23 cellular contexts compared by ENCODE assay signal in the genomic region with DNA sequence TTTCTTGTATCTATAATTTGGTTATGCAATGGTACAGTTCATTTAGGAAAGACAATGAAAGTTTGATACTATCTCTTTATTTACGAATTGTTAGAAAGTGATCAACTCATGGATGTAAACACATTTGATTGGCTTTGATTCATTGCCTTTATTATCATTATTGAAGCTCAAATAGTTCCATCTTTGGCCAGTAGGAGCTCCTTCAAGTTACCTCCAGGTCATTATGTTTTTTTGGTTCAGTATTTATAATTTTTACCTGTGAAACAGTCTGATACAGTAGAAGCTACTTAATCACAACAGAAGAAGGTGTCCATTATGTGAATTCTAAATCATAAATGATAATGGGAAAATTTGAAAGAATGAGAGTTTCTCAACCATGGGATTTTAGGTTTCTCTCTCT. TPM values are rescaled to one million over a fixed set of nuclear protein-coding genes. Genes with fewer than 3 reads are reported as not detected.
"Had no signal": no experiment of that assay in that cellular context is flagged by ENCODE, and none has a peak within 500 bp of the region (broad histone marks: within the 10 kb centered on the region; RNA-seq: fewer than 3 reads in every experiment).

No MANE protein-coding gene starts in this region.

- H3K9me3 ChIP-seq: lower lobe of right lung, spleen, thoracic aorta, upper lobe of right lung had no signal

- H2AFZ ChIP-seq: hepatocyte had no signal

- H3K27ac ChIP-seq: brain microvascular endothelial cell, hepatocyte, lower lobe of right lung, spleen, thoracic aorta, upper lobe of right lung, WERI-Rb-1 had no signal

- H3K4me3 Mint-ChIP-seq: activated CD4-positive, alpha-beta memory T cell treated with anti-CD3 and anti-CD28 coated beads for 36 hours; activated naive CD4-positive, alpha-beta T cell treated with anti-CD3 and anti-CD28 coated beads for 36 hours; activated T-cell treated with anti-CD3 and anti-CD28 coated beads, Interleukin-2, amount 50 U/mL, for 24 hours; dendritic cell treated with granulocyte-macrophage colony-stimulating factor and Interleukin-4, amounts not matched to agents 40 ng/mL and 50 ng/mL, for 4 days; natural killer cell treated with Interleukin-12 subunit alpha and Interleukin-12 subunit beta and Interleukin-15 and Interleukin-18, amount 100 ng/mL, for 72 hours; stimulated activated naive B cell treated with anti-CD40 and anti-IgM and Interleukin-4, amounts not matched to agents 10 μg/mL and 1 μg/mL and 100 μg/mL, for 72 hours had no signal

- H3K79me2 ChIP-seq: hepatocyte had no signal

- H3K36me3 Mint-ChIP-seq: activated CD4-positive, alpha-beta memory T cell treated with anti-CD3 and anti-CD28 coated beads for 36 hours; natural killer cell treated with Interleukin-12 subunit alpha and Interleukin-12 subunit beta and Interleukin-15 and Interleukin-18, amount 100 ng/mL, for 72 hours; stimulated activated naive B cell treated with anti-CD40 and anti-IgM and Interleukin-4, amounts not matched to agents 10 μg/mL and 1 μg/mL and 100 μg/mL, for 72 hours had no signal

- H3K4me3 ChIP-seq: hepatocyte, lower lobe of right lung, spleen, thoracic aorta, upper lobe of right lung had no signal

- H3K4me2 ChIP-seq: hepatocyte had no signal

- H3K27me3 ChIP-seq: brain microvascular endothelial cell, hepatocyte, spleen had no signal

- H3K4me1 ChIP-seq: lower lobe of right lung, spleen, upper lobe of right lung had no signal

- H3K4me1 Mint-ChIP-seq: stimulated activated naive B cell treated with anti-CD40 and anti-IgM and Interleukin-4, amounts not matched to agents 10 μg/mL and 1 μg/mL and 100 μg/mL, for 72 hours had no signal

- H3K36me3 ChIP-seq: brain microvascular endothelial cell, lower lobe of right lung, spleen, thoracic aorta, upper lobe of right lung, WERI-Rb-1 had no signal

- H3K9me3 Mint-ChIP-seq: activated CD4-positive, alpha-beta memory T cell treated with anti-CD3 and anti-CD28 coated beads for 36 hours; activated naive CD4-positive, alpha-beta T cell treated with anti-CD3 and anti-CD28 coated beads for 36 hours; activated T-cell treated with anti-CD3 and anti-CD28 coated beads, Interleukin-2, amount 50 U/mL, for 24 hours; dendritic cell treated with granulocyte-macrophage colony-stimulating factor and Interleukin-4, amounts not matched to agents 40 ng/mL and 50 ng/mL, for 4 days; natural killer cell treated with Interleukin-12 subunit alpha and Interleukin-12 subunit beta and Interleukin-15 and Interleukin-18, amount 100 ng/mL, for 72 hours; stimulated activated naive B cell treated with anti-CD40 and anti-IgM and Interleukin-4, amounts not matched to agents 10 μg/mL and 1 μg/mL and 100 μg/mL, for 72 hours had no signal

- H3K27me3 Mint-ChIP-seq: activated T-cell treated with anti-CD3 and anti-CD28 coated beads, Interleukin-2, amount 50 U/mL, for 24 hours; dendritic cell treated with granulocyte-macrophage colony-stimulating factor and Interleukin-4, amounts not matched to agents 40 ng/mL and 50 ng/mL, for 4 days; natural killer cell treated with Interleukin-12 subunit alpha and Interleukin-12 subunit beta and Interleukin-15 and Interleukin-18, amount 100 ng/mL, for 72 hours had no signal

- DNase-seq: activated CD4-positive, alpha-beta memory T cell treated with anti-CD3 and anti-CD28 coated beads for 36 hours; activated naive CD4-positive, alpha-beta T cell treated with anti-CD3 and anti-CD28 coated beads for 36 hours; activated T-cell treated with anti-CD3 and anti-CD28 coated beads, Interleukin-2, amount 50 U/mL, for 24 hours; aorta; brain microvascular endothelial cell; cerebellar nuclear complex; effector CD8-positive, alpha-beta T cell; foreskin fibroblast; islet precursor cell; lower lobe of right lung; nucleus accumbens; retina; spleen; stimulated activated CD4-positive, alpha-beta T cell treated with anti-CD3 and anti-CD28 coated beads, Interleukin-4, amount 100 ng/mL, for 4 hours; stimulated activated naive B cell treated with anti-CD40 and anti-IgM and Interleukin-4, amounts not matched to agents 10 μg/mL and 1 μg/mL and 100 μg/mL, for 72 hours; upper lobe of right lung; WERI-Rb-1 had no signal

- H3K27ac Mint-ChIP-seq: activated CD4-positive, alpha-beta memory T cell treated with anti-CD3 and anti-CD28 coated beads for 36 hours; activated naive CD4-positive, alpha-beta T cell treated with anti-CD3 and anti-CD28 coated beads for 36 hours; activated T-cell treated with anti-CD3 and anti-CD28 coated beads, Interleukin-2, amount 50 U/mL, for 24 hours; dendritic cell treated with granulocyte-macrophage colony-stimulating factor and Interleukin-4, amounts not matched to agents 40 ng/mL and 50 ng/mL, for 4 days; natural killer cell treated with Interleukin-12 subunit alpha and Interleukin-12 subunit beta and Interleukin-15 and Interleukin-18, amount 100 ng/mL, for 72 hours; stimulated activated naive B cell treated with anti-CD40 and anti-IgM and Interleukin-4, amounts not matched to agents 10 μg/mL and 1 μg/mL and 100 μg/mL, for 72 hours had no signal

RNA-seq across cellular contexts. Expression of a gene that starts 12.4 kb away (rescaled TPM):
- total RNA-seq: activated CD4-positive, alpha-beta memory T cell treated with anti-CD3 and anti-CD28 coated beads for 36 hours; activated naive CD4-positive, alpha-beta T cell treated with anti-CD3 and anti-CD28 coated beads for 36 hours; glomerular endothelial cell; lower lobe of right lung; natural killer cell treated with Interleukin-12 subunit alpha and Interleukin-12 subunit beta and Interleukin-15 and Interleukin-18, amount 100 ng/mL, for 72 hours; T-helper 2 cell treated with Interferon-gamma antibody and Interleukin-4, amounts not matched to agents 100 ng/mL and 5 ng/mL, for 36 hours had no signal

RNA-seq across cellular contexts. Expression of a gene that starts 23.7 kb away (rescaled TPM):
- total RNA-seq: activated CD4-positive, alpha-beta memory T cell treated with anti-CD3 and anti-CD28 coated beads for 36 hours; activated naive CD4-positive, alpha-beta T cell treated with anti-CD3 and anti-CD28 coated beads for 36 hours; natural killer cell treated with Interleukin-12 subunit alpha and Interleukin-12 subunit beta and Interleukin-15 and Interleukin-18, amount 100 ng/mL, for 72 hours; T-helper 2 cell treated with Interferon-gamma antibody and Interleukin-4, amounts not matched to agents 100 ng/mL and 5 ng/mL, for 36 hours had no signal
